Comparison of ENCODE assay signal across 1 cellular context in genomic region chr19:54158812-54159351, GRCh38.
TF ChIP-seq lines count a peak whose summit lies in the region.

No MANE protein-coding gene starts in this region.

TF ChIP-seq in endothelial cell of umbilical vein, 7 proteins besides CTCF, POLR2A, EP300 and RAD21:
- no peak for TF ChIP-seq MAX (IDR thresholded peaks at IDR 0.05; ENCODE audit: insufficient read depth, insufficient read length)
- TF ChIP-seq FOS (IDR thresholded peaks at IDR 0.05; ENCODE audit: borderline replicate concordance, insufficient read depth, low read length), result no peak
- TF ChIP-seq MYC (IDR thresholded peaks at IDR 0.05; ENCODE audit: low read depth, low read length), result no peak
- no peak for TF ChIP-seq GATA2 (IDR thresholded peaks at IDR 0.05; ENCODE audit: insufficient read depth, insufficient read length, low read depth, low read length)
- no peak for TF ChIP-seq POLR2AphosphoS5 (IDR thresholded peaks at IDR 0.05; ENCODE audit: insufficient read depth, low read depth, low read length)
- TF ChIP-seq EZH2 (IDR thresholded peaks at IDR 0.05; ENCODE audit: borderline replicate concordance, low read depth, low read length, severe bottlenecking), result no peak
- TF ChIP-seq JUN (IDR thresholded peaks at IDR 0.05; ENCODE audit: borderline replicate concordance, insufficient read depth, insufficient read length, low read depth), result no peak
